Comparison of ENCODE assay signal across 8 cellular contexts in genomic region chr9:37329576-37329975, GRCh38.
DNase-seq lines count a peak whose midpoint lies in the region; ATAC-seq and TF ChIP-seq lines count a peak whose summit lies in the region.

No MANE protein-coding gene starts in this region.

- no peak overlapping the region for H3K4me3 Mint-ChIP-seq in CD4-positive, CD25-positive, alpha-beta regulatory T cell

- peak overlapping the region; percentile 25; the same call in 1 of the 2 replicates for H3K4me2 ChIP-seq in OCI-LY1 (ENCODE audit: low read length)

- H3K4me1 Mint-ChIP-seq in CD4-positive, CD25-positive, alpha-beta regulatory T cell, result peaks cover 0 to 14% (median 3%) of the 10 kb centered on the region in 4 donors

- peak overlapping the region; percentile 42 for H3K9ac ChIP-seq in OCI-LY1 (ENCODE audit: low read length)

- no peak overlapping the region for H3K27ac ChIP-seq in CD4-positive, CD25-positive, alpha-beta regulatory T cell (ENCODE audit: insufficient read depth, low read length, poor library complexity, severe bottlenecking)
- H3K27ac ChIP-seq in OCI-LY1 (ENCODE audit: low read depth, low read length, poor library complexity, severe bottlenecking), result peak overlapping the region; percentile 100
- H3K27ac ChIP-seq in foreskin keratinocyte, result no peak overlapping the region

- H3K4me3 ChIP-seq in CD4-positive, CD25-positive, alpha-beta regulatory T cell (ENCODE audit: low read depth, low read length), result no peak overlapping the region
- no peak overlapping the region for H3K4me3 ChIP-seq in OCI-LY1 (ENCODE audit: low read depth, low read length, poor library complexity, severe bottlenecking)

- H3K4me1 ChIP-seq in CD4-positive, CD25-positive, alpha-beta regulatory T cell (ENCODE audit: control insufficient read depth, insufficient read depth, low read length, poor library complexity, severe bottlenecking), result no peaks in the 10 kb centered on the region
- H3K4me1 ChIP-seq in OCI-LY1 (ENCODE audit: insufficient read depth, low read length, severe bottlenecking) (peaks cover 100% of the 10 kb centered on the region), foreskin keratinocyte (peaks cover 3% of the 10 kb centered on the region)

- H3K27me3 Mint-ChIP-seq in CD4-positive, CD25-positive, alpha-beta regulatory T cell, result no peaks in the 10 kb centered on the region

- H3K9me2 ChIP-seq in OCI-LY1 (ENCODE audit: low read depth, low read length), result no peaks in the 10 kb centered on the region

- ATAC-seq in CD4-positive, CD25-positive, alpha-beta regulatory T cell (ENCODE audit: low read depth in 2 of 2), result no peak
- ATAC-seq in GM18909 (IDR thresholded peaks at IDR 0.05; ENCODE audit: poor library complexity, unreplicated experiment) (peak; percentile 64), foreskin keratinocyte (no peak), GM21576 (IDR thresholded peaks at IDR 0.05; ENCODE audit: unreplicated experiment) (no peak), HG02938 (IDR thresholded peaks at IDR 0.05; ENCODE audit: unreplicated experiment) (no peak)

- H3K36me3 Mint-ChIP-seq in CD4-positive, CD25-positive, alpha-beta regulatory T cell, result peaks cover 13% of the 10 kb centered on the region

- H3K27ac Mint-ChIP-seq in CD4-positive, CD25-positive, alpha-beta regulatory T cell, result no peak overlapping the region

- no peaks in the 10 kb centered on the region for H3K27me3 ChIP-seq in CD4-positive, CD25-positive, alpha-beta regulatory T cell (ENCODE audit: control insufficient read depth, insufficient read depth, low read length)
- H3K27me3 ChIP-seq in OCI-LY1 (ENCODE audit: insufficient read depth, low read length) (no peaks in the 10 kb centered on the region), foreskin keratinocyte (no peaks in the 10 kb centered on the region)

- peak; percentile 71 for TF ChIP-seq CTCF in OCI-LY1 (IDR thresholded peaks at IDR 0.05; ENCODE audit: low read length)
- TF ChIP-seq CTCF in foreskin keratinocyte (conservative IDR thresholded peaks at IDR 0.05), result peak; percentile 63

- no peaks in the 10 kb centered on the region for H3K9me3 ChIP-seq in CD4-positive, CD25-positive, alpha-beta regulatory T cell (ENCODE audit: control insufficient read depth in 2 of 2, low read length in 2 of 2)
- no peaks in the 10 kb centered on the region for H3K9me3 ChIP-seq in OCI-LY1 (ENCODE audit: low read length)

- H3K9me3 Mint-ChIP-seq in CD4-positive, CD25-positive, alpha-beta regulatory T cell, result no peaks in the 10 kb centered on the region

- no peak overlapping the region for H2AFZ ChIP-seq in OCI-LY1 (ENCODE audit: low read length)

- H3F3A ChIP-seq in OCI-LY1 (ENCODE audit: insufficient read depth, low read length), result peaks cover 5% of the 10 kb centered on the region

- peak in 2 of 3 donors; percentile 19 to 40 for DNase-seq in CD4-positive, CD25-positive, alpha-beta regulatory T cell
- peak in 1 of 2 donors; percentile 9 for DNase-seq in foreskin keratinocyte
- DNase-seq in cerebellar nuclear complex (lab: John Stamatoyannopoulos, UW), result no peak
- no peak for DNase-seq in stimulated activated CD4-positive, alpha-beta T cell treated with anti-CD3 and anti-CD28 coated beads, Interleukin-2, amount 100 ng/mL, for 24 hours

- H4K20me1 ChIP-seq in OCI-LY1 (ENCODE audit: insufficient read depth, low read length), result no peaks in the 10 kb centered on the region

- peaks cover 35% of the 10 kb centered on the region; the same call in 1 of the 2 replicates for H3K79me2 ChIP-seq in OCI-LY1 (ENCODE audit: insufficient read depth, low read length)

- no peaks in the 10 kb centered on the region for H3K36me3 ChIP-seq in CD4-positive, CD25-positive, alpha-beta regulatory T cell (ENCODE audit: control insufficient read depth, insufficient read depth, low read length)
- H3K36me3 ChIP-seq in OCI-LY1 (ENCODE audit: insufficient read depth, low read length), result peaks cover 5% of the 10 kb centered on the region; the same call in 1 of the 2 replicates

Comparison
In these comparisons a context has a peak if more than half of its experiments do, and no peak if none do; other contexts are left out.
1. DNase-seq: peak in CD4-positive, CD25-positive, alpha-beta regulatory T cell (2 of 3); none in cerebellar nuclear complex (0 of 2) and stimulated activated CD4-positive, alpha-beta T cell treated with anti-CD3 and anti-CD28 coated beads, Interleukin-2, amount 100 ng/mL, for 24 hours (0 of 2).